21 cellular contexts compared by ENCODE assay signal in genomic region chr6:129284225-129284624, GRCh38.
DNase-seq lines count a peak whose midpoint lies in the region; ATAC-seq and TF ChIP-seq lines count a peak whose summit lies in the region.
"Had no signal": no experiment of that assay in that cellular context is flagged by ENCODE, and none has a peak within 500 bp of the region (broad histone marks: within the 10 kb centered on the region; RNA-seq: fewer than 3 reads in every experiment).

No MANE protein-coding gene starts in this region.

- H3K36me3 ChIP-seq in GM23338 (ENCODE audit: insufficient read depth): no peaks in the 10 kb centered on the region
- no peaks in the 10 kb centered on the region for H3K36me3 ChIP-seq in neuronal stem cell (replicated peaks in 1 of 2; ENCODE audit: control insufficient read depth in 2 of 2, insufficient read depth in 2 of 2, low read length in 2 of 2)
- H3K36me3 ChIP-seq: MG63 had no signal

- no peaks in the 10 kb centered on the region for H3K9me3 ChIP-seq in neuronal stem cell (replicated peaks in 1 of 2; ENCODE audit: control insufficient read depth in 2 of 2, insufficient read depth in 1 of 2, low read depth in 1 of 2, low read length in 2 of 2)
- H3K9me3 ChIP-seq: Caco-2, MG63 had no signal

- H3K9me3 Mint-ChIP-seq in GM23338: no peaks in the 10 kb centered on the region
- H3K9me3 Mint-ChIP-seq: CD14-positive monocyte had no signal

- peaks cover 2% of the 10 kb centered on the region for H3K27me3 Mint-ChIP-seq in GM23338 (ENCODE audit: insufficient read depth, low read depth, poor library complexity)

- H3K36me3 Mint-ChIP-seq in GM23338 (ENCODE audit: low read depth): no peaks in the 10 kb centered on the region
- H3K36me3 Mint-ChIP-seq: CD14-positive monocyte had no signal

- H3K4me1 Mint-ChIP-seq in GM23338: peaks cover 17% of the 10 kb centered on the region
- H3K4me1 Mint-ChIP-seq: CD14-positive monocyte had no signal

- no CpG with 5 or more reads among the region's 3 CpGs for WGBS in neuronal stem cell (ENCODE audit: extremely low coverage in 2 of 2, insufficient read length in 2 of 2, insufficient replicate concordance in 1 of 2), 2 donors

- no peaks in the 10 kb centered on the region for H3K79me2 ChIP-seq in GM23338 (replicated peaks; ENCODE audit: insufficient read depth)

- no peak overlapping the region for H3K4me3 ChIP-seq in GM23338
- H3K4me3 ChIP-seq in neuronal stem cell (ENCODE audit: low read length in 2 of 2): no peak overlapping the region
- H3K4me3 ChIP-seq: MG63 had no signal

- H3K4me1 ChIP-seq in GM23338 (ENCODE audit: insufficient read depth): peaks cover 23% of the 10 kb centered on the region
- H3K4me1 ChIP-seq in neuronal stem cell (ENCODE audit: control insufficient read depth in 2 of 2, insufficient read depth in 1 of 2, low read depth in 1 of 2, low read length in 2 of 2): peaks cover 0 to 2% of the 10 kb centered on the region in 2 donors
- H3K4me1 ChIP-seq: Caco-2 had no signal

- no peak overlapping the region for H2BK12ac ChIP-seq in neuronal stem cell (ENCODE audit: low read length)

- no peak overlapping the region for H2BK15ac ChIP-seq in neuronal stem cell (ENCODE audit: low read length)

- H4K8ac ChIP-seq in neuronal stem cell (ENCODE audit: low read depth, low read length): no peak overlapping the region

- H2AK5ac ChIP-seq in neuronal stem cell (ENCODE audit: low read depth, low read length): no peak overlapping the region

- no peaks in the 10 kb centered on the region; the same call in 1 of the 2 replicates for H3K9me2 ChIP-seq in GM23338 (ENCODE audit: insufficient read depth)

- H4K91ac ChIP-seq in neuronal stem cell (ENCODE audit: low read depth, low read length, poor library complexity): no peak overlapping the region

- no peak overlapping the region for H3K18ac ChIP-seq in neuronal stem cell (ENCODE audit: low read length)

- no peaks in the 10 kb centered on the region for H4K20me1 ChIP-seq in GM23338 (replicated peaks; ENCODE audit: insufficient read depth)

- no peak overlapping the region for H3K9ac ChIP-seq in neuronal stem cell (ENCODE audit: low read depth, low read length, poor library complexity)

- no peaks in the 10 kb centered on the region for H3F3A ChIP-seq in GM23338 (replicated peaks; ENCODE audit: low read depth)

- H3K4ac ChIP-seq in neuronal stem cell (ENCODE audit: low read length): no peak overlapping the region

- H2AFZ ChIP-seq in GM23338 (peak overlapping the region; percentile 44; the same call in 1 of the 2 replicates), neuronal stem cell (ENCODE audit: low read length) (peak overlapping the region; percentile 46)

- ATAC-seq in GM23338: no peak
- no peak for ATAC-seq in HG03135 (IDR thresholded peaks at IDR 0.05; ENCODE audit: unreplicated experiment)
- ATAC-seq: HCT116 had no signal

- TF ChIP-seq CTCF in GM23338 (conservative IDR thresholded peaks at IDR 0.05; ENCODE audit: low read depth in 2 of 2): no peak

- H3K23ac ChIP-seq in neuronal stem cell (ENCODE audit: low read depth, low read length, poor library complexity): no peak overlapping the region

- no peak overlapping the region for H2BK5ac ChIP-seq in neuronal stem cell (ENCODE audit: low read length)

- DNase-seq in NCI-H82 (lab: John Stamatoyannopoulos, UW) (peak; percentile 7), NCI-H82 treated with DMSO at 0.1 percent for 48 hours (lab: John Stamatoyannopoulos, UW; ENCODE audit: unreplicated experiment) (no peak), GM23338 (ENCODE audit: low spot score) (no peak), caudate nucleus (lab: John Stamatoyannopoulos, UW) (no peak), neuronal stem cell (ENCODE audit: low spot score) (no peak), Ammon's horn (ENCODE audit: low spot score) (no peak), germinal center (ENCODE audit: low spot score) (no peak)
- DNase-seq: AML-193, Caco-2, Kasumi-1, MG63, NCI-H1048, NCI-H1436, NCI-H1930, NCI-H446, NCI-H526 treated with DMSO at 0.1 percent for 48 hours, SHP77 treated with DMSO at 0.1 percent for 48 hours had no signal

- H3K14ac ChIP-seq in neuronal stem cell (ENCODE audit: low read length): no peak overlapping the region

- H3K27ac ChIP-seq in GM23338 (ENCODE audit: low read depth): no peak overlapping the region
- H3K27ac ChIP-seq in caudate nucleus (ENCODE audit: low read depth, low read length): peak overlapping the region; percentile 76
- no peak overlapping the region for H3K27ac ChIP-seq in neuronal stem cell (replicated peaks; ENCODE audit: low read length)
- H3K27ac ChIP-seq: 22Rv1 had no signal

- no peaks in the 10 kb centered on the region for H3K79me1 ChIP-seq in neuronal stem cell (ENCODE audit: low read depth, low read length)

- no peak overlapping the region for H2BK120ac ChIP-seq in neuronal stem cell (ENCODE audit: low read depth, low read length)

- H3K4me2 ChIP-seq in GM23338: peak overlapping the region; percentile 52
- no peak overlapping the region for H3K4me2 ChIP-seq in neuronal stem cell (ENCODE audit: insufficient read depth, low read length, poor library complexity, severe bottlenecking)

- no peaks in the 10 kb centered on the region for H3K27me3 ChIP-seq in GM23338 (ENCODE audit: insufficient read depth)
- no peaks in the 10 kb centered on the region for H3K27me3 ChIP-seq in neuronal stem cell (ENCODE audit: control insufficient read depth in 3 of 3, insufficient read depth in 3 of 3, low read depth in 1 of 3, low read length in 3 of 3)
- H3K27me3 ChIP-seq: MG63 had no signal

- H3K4me3 Mint-ChIP-seq in GM23338: no peak overlapping the region
- H3K4me3 Mint-ChIP-seq: CD14-positive monocyte had no signal

- peak overlapping the region; percentile 32; the same call in 1 of the 2 replicates for H3K27ac Mint-ChIP-seq in GM23338
- H3K27ac Mint-ChIP-seq: CD14-positive monocyte had no signal

TF ChIP-seq in GM23338, 12 proteins besides CTCF, POLR2A, EP300 and RAD21 (continues in another document):
- TF ChIP-seq POLR2AphosphoS5 (IDR thresholded peaks at IDR 0.05; ENCODE audit: low read depth): no peak
- TF ChIP-seq REST (IDR thresholded peaks at IDR 0.05; ENCODE audit: unreplicated experiment): no peak
- no peak for TF ChIP-seq ETS1 (IDR thresholded peaks at IDR 0.05)
- no peak for TF ChIP-seq CREB1 (CRISPR knock-in tag; IDR thresholded peaks at IDR 0.05; ENCODE audit: low read depth)
- no peak for TF ChIP-seq ZNF331 (CRISPR knock-in tag; IDR thresholded peaks at IDR 0.05; ENCODE audit: low read depth)
- no peak for TF ChIP-seq ZNF114 (CRISPR knock-in tag; IDR thresholded peaks at IDR 0.05)
- TF ChIP-seq STAT1 (IDR thresholded peaks at IDR 0.05; ENCODE audit: unreplicated experiment): no peak
- no peak for TF ChIP-seq EZH2phosphoT487 (IDR thresholded peaks at IDR 0.05; ENCODE audit: unreplicated experiment)
- TF ChIP-seq NANOG (IDR thresholded peaks at IDR 0.05; ENCODE audit: borderline replicate concordance): no peak
- no peak for TF ChIP-seq JUNB (IDR thresholded peaks at IDR 0.05; ENCODE audit: unreplicated experiment)
